In the genomic region with DNA sequence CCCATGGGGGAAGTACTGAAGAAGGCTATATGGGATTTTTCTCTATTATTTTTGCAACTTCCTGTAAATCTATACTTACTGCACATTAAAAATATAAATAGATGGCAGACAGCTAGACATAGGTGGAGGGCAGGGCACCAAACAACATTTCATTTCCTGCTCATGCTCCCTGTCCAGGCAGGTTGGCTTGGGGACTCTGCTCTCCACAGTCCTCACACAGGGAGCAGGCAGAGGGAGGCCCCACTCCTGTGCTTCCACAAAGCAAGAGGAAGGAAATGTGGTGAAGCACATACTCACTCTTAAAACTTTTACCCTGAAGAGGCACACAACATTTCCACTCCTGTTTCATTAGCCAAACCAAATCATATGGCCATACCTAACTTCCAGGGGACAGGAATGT, we compare ENCODE assay signal across 24 cellular contexts. TPM values are rescaled to one million over a fixed set of nuclear protein-coding genes. Genes with fewer than 3 reads are reported as not detected.
A peak's percentile ranks its signal among the peaks of the same experiment; 100 is the strongest.
DNase-seq lines count a peak whose midpoint lies in the region; ATAC-seq, FAIRE-seq and TF ChIP-seq lines count a peak whose summit lies in the region.
"Had no signal": no experiment of that assay in that cellular context is flagged by ENCODE, and none has a peak within 500 bp of the region (broad histone marks: within the 10 kb centered on the region; RNA-seq: fewer than 3 reads in every experiment).

No MANE protein-coding gene starts in this region.

- H3K27ac Mint-ChIP-seq in astrocyte (ENCODE audit: unreplicated experiment) = peak overlapping the region; percentile 14
- H3K27ac Mint-ChIP-seq: activated naive CD8-positive, alpha-beta T cell; mesothelial cell of epicardium had no signal

- H3K27ac ChIP-seq in astrocyte (ENCODE audit: low read depth, low read length) = peak overlapping the region; percentile 69
- no peak overlapping the region for H3K27ac ChIP-seq in SK-N-SH (ENCODE audit: low read depth in 2 of 2, low read length in 1 of 2)
- H3K27ac ChIP-seq: coronary artery, upper lobe of right lung had no signal

- no peaks in the 10 kb centered on the region for H3K36me3 Mint-ChIP-seq in astrocyte (ENCODE audit: low read depth, unreplicated experiment)
- H3K36me3 Mint-ChIP-seq: activated naive CD8-positive, alpha-beta T cell; brain; CD4-positive, CD25-positive, alpha-beta regulatory T cell; mesothelial cell of epicardium had no signal

- ATAC-seq in left colon = peak; percentile 62
- ATAC-seq in GM19452 (IDR thresholded peaks at IDR 0.05; ENCODE audit: unreplicated experiment) = no peak
- ATAC-seq: K562, left cardiac atrium, sciatic nerve, upper lobe of right lung had no signal

- DNase-seq in AG10803 (ENCODE audit: low read depth) (peak; percentile 0), Kasumi-1 (lab: John Stamatoyannopoulos, UW) (peak; percentile 37 to 53), astrocyte (ENCODE audit: low read depth) (peak; percentile 17), left colon (no peak), glomerular visceral epithelial cell (ENCODE audit: extremely low spot score) (no peak), SK-N-SH (no peak)
- DNase-seq in stimulated activated CD4-positive, alpha-beta T cell treated with anti-CD3 and anti-CD28 coated beads, Interleukin-4, amount 100 ng/mL, for 4 hours = no peak
- DNase-seq: CD4-positive, CD25-positive, alpha-beta regulatory T cell; glutamatergic neuron; left cardiac atrium; NCI-H1436 treated with DMSO at 0.1 percent for 48 hours; NCI-H69; SIG-M5; upper lobe of right lung had no signal

- H3K4me3 Mint-ChIP-seq in astrocyte (ENCODE audit: unreplicated experiment) = no peak overlapping the region
- H3K4me3 Mint-ChIP-seq: activated naive CD8-positive, alpha-beta T cell; CD4-positive, CD25-positive, alpha-beta regulatory T cell; mesothelial cell of epicardium had no signal

- POLR2A ChIA-PET in SK-N-SH (lab: Yijun Ruan, JAX) = no interaction called here

- H3K4me2 ChIP-seq in astrocyte (ENCODE audit: low read length) = peak overlapping the region; percentile 58
- H3K4me2 ChIP-seq in SK-N-SH = no peak overlapping the region

- H3K4me1 Mint-ChIP-seq in astrocyte (ENCODE audit: low read depth, unreplicated experiment) = peaks cover 5% of the 10 kb centered on the region
- H3K4me1 Mint-ChIP-seq: CD4-positive, CD25-positive, alpha-beta regulatory T cell; mesothelial cell of epicardium had no signal

- H3K4me3 ChIP-seq in AG10803 (ENCODE audit: low read length) (no peak overlapping the region), astrocyte (ENCODE audit: insufficient read depth, low read depth, low read length) (no peak overlapping the region), SK-N-SH (ENCODE audit: low read depth in 2 of 2, low read length in 1 of 2) (no peak overlapping the region)
- H3K4me3 ChIP-seq: coronary artery, K562, upper lobe of right lung had no signal

- no peaks in the 10 kb centered on the region for H3K9me3 Mint-ChIP-seq in astrocyte (ENCODE audit: unreplicated experiment)
- H3K9me3 Mint-ChIP-seq: mesothelial cell of epicardium had no signal

- no peaks in the 10 kb centered on the region for H3F3A ChIP-seq in SK-N-SH (replicated peaks; ENCODE audit: insufficient read depth)

- H3K9me2 ChIP-seq in SK-N-SH = no peaks in the 10 kb centered on the region

- H3K4me1 ChIP-seq in astrocyte (ENCODE audit: insufficient read depth, low read length) = peaks cover 15% of the 10 kb centered on the region
- H3K4me1 ChIP-seq in SK-N-SH (ENCODE audit: control insufficient read depth in 1 of 2, insufficient read depth in 2 of 2, low read depth in 1 of 2, low read length in 1 of 2) = peaks cover 0 to 4% of the 10 kb centered on the region in 2 experiments; a peak in 1 of 4 replicates
- H3K4me1 ChIP-seq: upper lobe of right lung had no signal

- TF ChIP-seq RAD21 in SK-N-SH (IDR thresholded peaks at IDR 0.05; ENCODE audit: low read length) = no peak

- H2AFZ ChIP-seq in astrocyte (ENCODE audit: low read depth, low read length) = peak overlapping the region; percentile 65
- no peak overlapping the region for H2AFZ ChIP-seq in SK-N-SH (ENCODE audit: low read depth)

- H3K27me3 Mint-ChIP-seq in astrocyte (ENCODE audit: low read depth, unreplicated experiment) = no peaks in the 10 kb centered on the region
- H3K27me3 Mint-ChIP-seq: brain had no signal

- TF ChIP-seq CTCF in AG10803 (conservative IDR thresholded peaks at IDR 0.05; ENCODE audit: low read length) = no peak
- TF ChIP-seq CTCF in astrocyte (IDR thresholded peaks at IDR 0.05; ENCODE audit: insufficient read depth, low read depth, low read length) = no peak
- no peak for TF ChIP-seq CTCF in SK-N-SH (IDR thresholded peaks at IDR 0.05)

- H3K27me3 ChIP-seq in astrocyte (ENCODE audit: insufficient read depth, low read length) (no peaks in the 10 kb centered on the region), SK-N-SH (ENCODE audit: insufficient read depth) (no peaks in the 10 kb centered on the region)
- H3K27me3 ChIP-seq: upper lobe of right lung had no signal

- no peaks in the 10 kb centered on the region for H3K9me3 ChIP-seq in astrocyte (ENCODE audit: insufficient read depth, low read depth, low read length)
- H3K9me3 ChIP-seq in SK-N-SH = no peaks in the 10 kb centered on the region
- H3K9me3 ChIP-seq: upper lobe of right lung had no signal

- TF ChIP-seq EP300 in SK-N-SH (IDR thresholded peaks at IDR 0.05; ENCODE audit: borderline replicate concordance in 1 of 2, low read depth in 1 of 2, low read length in 1 of 2) = no peak

- no peak for FAIRE-seq in astrocyte (lab: Jason Lieb, UNC)
- FAIRE-seq: endometrium, GM18507, K562 had no signal

- CTCF ChIA-PET in SK-N-SH (lab: Yijun Ruan, JAX) = no interaction called here

- H3K9ac ChIP-seq in astrocyte (ENCODE audit: low read length) (peak overlapping the region; percentile 25), SK-N-SH (no peak overlapping the region)

- H4K20me1 ChIP-seq in astrocyte (ENCODE audit: insufficient read depth, low read length) (no peaks in the 10 kb centered on the region), SK-N-SH (ENCODE audit: insufficient read depth) (no peaks in the 10 kb centered on the region)

- no peaks in the 10 kb centered on the region for H3K36me3 ChIP-seq in astrocyte (ENCODE audit: insufficient read depth, low read length)
- no peaks in the 10 kb centered on the region for H3K36me3 ChIP-seq in SK-N-SH (replicated peaks in 1 of 2; ENCODE audit: control insufficient read depth in 1 of 2, insufficient read depth in 2 of 2, low read length in 1 of 2)
- H3K36me3 ChIP-seq: upper lobe of right lung had no signal

- H3K79me2 ChIP-seq in astrocyte (ENCODE audit: insufficient read depth, low read length) (no peaks in the 10 kb centered on the region), SK-N-SH (ENCODE audit: insufficient read depth) (no peaks in the 10 kb centered on the region)

- intact Hi-C loops in left colon (cut with DNase I, micrococcal nuclease) = no loop called here

TF ChIP-seq in SK-N-SH, 30 proteins besides CTCF, POLR2A, EP300 and RAD21:
- TF ChIP-seq PBX3 (IDR thresholded peaks at IDR 0.05) (no peak), USF2 (IDR thresholded peaks at IDR 0.05; ENCODE audit: borderline replicate concordance, low read depth, low read length) (no peak), ELF1 (IDR thresholded peaks at IDR 0.05) (no peak)
- TF ChIP-seq, protein P1, sequence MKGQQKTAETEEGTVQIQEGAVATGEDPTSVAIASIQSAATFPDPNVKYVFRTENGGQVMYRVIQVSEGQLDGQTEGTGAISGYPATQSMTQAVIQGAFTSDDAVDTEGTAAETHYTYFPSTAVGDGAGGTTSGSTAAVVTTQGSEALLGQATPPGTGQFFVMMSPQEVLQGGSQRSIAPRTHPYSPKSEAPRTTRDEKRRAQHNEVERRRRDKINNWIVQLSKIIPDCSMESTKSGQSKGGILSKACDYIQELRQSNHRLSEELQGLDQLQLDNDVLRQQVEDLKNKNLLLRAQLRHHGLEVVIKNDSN (IDR thresholded peaks at IDR 0.05; ENCODE audit: borderline replicate concordance, low read depth) = no peak

RNA-seq across cellular contexts. Expression of gene RTN1, which starts 41.1 kb away (rescaled TPM):
- total RNA-seq in astrocyte (0.60 and 1.2 TPM in 2 replicates), left colon (1 to 10 TPM; 1.5 to 4.3 TPM)
- polyA plus RNA-seq in SK-N-SH (2012; rRNA removed) = 1.6 and 5.0 TPM in 2 replicates
- polyA plus RNA-seq in SK-N-SH (2012; cell fraction: cytosol; rRNA removed) = 5.3 and 9.5 TPM in 2 replicates
- 1.1 and 3.7 TPM in 2 replicates for polyA plus RNA-seq in SK-N-SH (2012; cell fraction: nucleus; rRNA removed)
- total RNA-seq: T-helper 1 cell treated with Interleukin-12 subunit alpha and Interleukin-12 subunit beta and Interleukin-4 antibody, amounts not matched to agents 30 ng/mL and 1 ng/mL, for 36 hours had no signal

Comparison
In these comparisons a context has a peak if more than half of its experiments do, and no peak if none do; other contexts are left out.
1. DNase-seq: peak in AG10803 (single experiment), Kasumi-1 (2 of 2) and astrocyte (single experiment); none in left colon (0 of 2), glomerular visceral epithelial cell (single experiment), stimulated activated CD4-positive, alpha-beta T cell treated with anti-CD3 and anti-CD28 coated beads, Interleukin-4, amount 100 ng/mL, for 4 hours (0 of 2) and SK-N-SH (single experiment).